ENCODE assay signal across 7 cellular contexts in genomic region chr15:70196314-70197291, GRCh38.
DNase-seq lines count a peak whose midpoint lies in the region; ATAC-seq and TF ChIP-seq lines count a peak whose summit lies in the region.

No MANE protein-coding gene starts in this region.

- intact Hi-C loops in gastrocnemius medialis (cut with DNase I; ENCODE audit: low total_unique reads), result loop anchor here (1.0 to 5.0 kb wide), 4 partner anchors 39 to 739 kb away; no protein-coding TSS in a partner anchor

- peak in 2 of 5 experiments; percentile 20 to 31 for TF ChIP-seq CTCF in gastrocnemius medialis (IDR thresholded peaks at IDR 0.05 in 4 of 5, conservative IDR thresholded peaks at IDR 0.05 in 1 of 5)

- in situ Hi-C loops in gastrocnemius medialis (cut with MboI; ENCODE audit: low sequenced_read_pairs in 4 of 4) (loop anchor here in 1 of 4 donors (25.0 kb wide), 1 partner anchor 109 kb away; the partner anchor contains the start of gene TLE3), G401 (cut with HindIII; ENCODE audit: low sequenced_read_pairs) (no loop called here)

- peaks cover 0 to 3% (median 0%) of the 10 kb centered on the region in 3 donors for H3K9me3 ChIP-seq in gastrocnemius medialis

- ATAC-seq in GM18520 (IDR thresholded peaks at IDR 0.05; ENCODE audit: unreplicated experiment) (peak; percentile 86), HG02759 (IDR thresholded peaks at IDR 0.05; ENCODE audit: unreplicated experiment) (peak; percentile 86), gastrocnemius medialis (peak; percentile 85 to 86)
- peak; percentile 96 to 97 for ATAC-seq in activated CD4-positive, CD25-positive, alpha-beta regulatory T cell treated with anti-CD3 and anti-CD28 coated beads, Interleukin-2, amount 50 U/mL, for 24 hours

- H3K4me1 ChIP-seq in gastrocnemius medialis, result peaks cover 38 to 39% of the 10 kb centered on the region in 2 donors

- TF ChIP-seq POLR2A in gastrocnemius medialis (IDR thresholded peaks at IDR 0.05), result peak; percentile 39 to 44

- peak overlapping the region; percentile 91 to 96 (median 94) for H3K27ac ChIP-seq in gastrocnemius medialis

- peak overlapping the region in 1 of 4 donors; percentile 4 for H3K4me3 ChIP-seq in gastrocnemius medialis

- H3K27me3 ChIP-seq in gastrocnemius medialis, result no peaks in the 10 kb centered on the region

- DNase-seq in NCI-H187 (lab: John Stamatoyannopoulos, UW), result peak; percentile 64 to 85
- peak; percentile 62 for DNase-seq in fibroblast of the conjunctiva (ENCODE audit: low read depth)
- peak; percentile 95 to 98 for DNase-seq in gastrocnemius medialis
- no peak for DNase-seq in G401 (ENCODE audit: low spot score)

- H3K36me3 ChIP-seq in gastrocnemius medialis, result no peaks in the 10 kb centered on the region
